Comparison of ENCODE assay signal across 8 cellular contexts in genomic region chr6:35294308-35294945, GRCh38. TPM values are rescaled to one million over a fixed set of nuclear protein-coding genes. Genes with fewer than 3 reads are reported as not detected.
DNase-seq lines count a peak whose midpoint lies in the region; ATAC-seq, FAIRE-seq and TF ChIP-seq lines count a peak whose summit lies in the region.

No MANE protein-coding gene starts in this region.

- no peaks in the 10 kb centered on the region for H3K9me3 ChIP-seq in prostate gland

- H3K27me3 ChIP-seq in prostate gland (replicated peaks; ENCODE audit: insufficient read depth): no peaks in the 10 kb centered on the region

- FAIRE-seq in GM18507 (lab: Jason Lieb, UNC) (peak; percentile 80), frontal cortex (lab: Jason Lieb, UNC) (no peak)

- no peaks in the 10 kb centered on the region for H3K4me1 ChIP-seq in prostate gland (replicated peaks)

- no peak for TF ChIP-seq POLR2A in prostate gland (IDR thresholded peaks at IDR 0.05)

- ATAC-seq in GM21515 (IDR thresholded peaks at IDR 0.05; ENCODE audit: unreplicated experiment): no peak

- WGBS in prostate gland: 49% methylated on average over 10 of the region's 10 CpGs

- H3K4me3 ChIP-seq in prostate gland: no peak overlapping the region

- intact Hi-C loops in prostate gland (cut with DNase I): loop anchor here (5.0 kb wide), 1 partner anchor 158 kb away; the partner anchor contains the start of gene FANCE

- no peak overlapping the region for H3K27ac ChIP-seq in prostate gland

- peak; percentile 72 for DNase-seq in AG08396 (ENCODE audit: low spot score)
- no peak for DNase-seq in GM18507 (ENCODE audit: extremely low spot score, insufficient read length, low read depth)
- DNase-seq in NCI-H526 treated with DMSO at 0.1 percent for 48 hours (lab: John Stamatoyannopoulos, UW): peak; percentile 24
- peak; percentile 57 to 61 for DNase-seq in activated T-cell treated with anti-CD3 and anti-CD28 coated beads, Interleukin-2, amount 50 U/mL, for 48 hours
- peak; percentile 55 to 75 for DNase-seq in frontal cortex (ENCODE audit: low spot score in 2 of 2)
- peak; percentile 43 for DNase-seq in prostate gland (ENCODE audit: low spot score)
- DNase-seq in dedifferentiated amniotic fluid mesenchymal stem cell (ENCODE audit: extremely low spot score): no peak

- peak; percentile 44 to 80 (median 64) for TF ChIP-seq CTCF in prostate gland (IDR thresholded peaks at IDR 0.05)

- H3K36me3 ChIP-seq in prostate gland: peaks cover 0 to 27% of the 10 kb centered on the region in 2 donors

RNA-seq across cellular contexts. Expression of gene DEF6, which starts 3.2 kb away (rescaled TPM):
- 2.4 TPM for total RNA-seq in frontal cortex
- total RNA-seq in prostate gland: 10 to 100 TPM; 20.2 to 33.4 TPM

RNA-seq across cellular contexts. Expression of gene ZNF76, which starts 34.9 kb away (rescaled TPM):
- total RNA-seq in frontal cortex (11.0 TPM), prostate gland (10 to 100 TPM; 39.5 to 75.5 TPM)

RNA-seq across cellular contexts. Expression of gene PPARD, which starts 47.9 kb away (rescaled TPM):
- 1.6 TPM for total RNA-seq in frontal cortex
- total RNA-seq in prostate gland: 10 to 100 TPM; 21.2 to 24.1 TPM

Comparison
In these comparisons a context has a peak if more than half of its experiments do, and no peak if none do; other contexts are left out.
1. DNase-seq: peak in AG08396 (single experiment), NCI-H526 treated with DMSO at 0.1 percent for 48 hours (single experiment), activated T-cell treated with anti-CD3 and anti-CD28 coated beads, Interleukin-2, amount 50 U/mL, for 48 hours (2 of 2), frontal cortex (2 of 2) and prostate gland (single experiment); none in GM18507 (single experiment) and dedifferentiated amniotic fluid mesenchymal stem cell (single experiment).